In the genomic region with DNA sequence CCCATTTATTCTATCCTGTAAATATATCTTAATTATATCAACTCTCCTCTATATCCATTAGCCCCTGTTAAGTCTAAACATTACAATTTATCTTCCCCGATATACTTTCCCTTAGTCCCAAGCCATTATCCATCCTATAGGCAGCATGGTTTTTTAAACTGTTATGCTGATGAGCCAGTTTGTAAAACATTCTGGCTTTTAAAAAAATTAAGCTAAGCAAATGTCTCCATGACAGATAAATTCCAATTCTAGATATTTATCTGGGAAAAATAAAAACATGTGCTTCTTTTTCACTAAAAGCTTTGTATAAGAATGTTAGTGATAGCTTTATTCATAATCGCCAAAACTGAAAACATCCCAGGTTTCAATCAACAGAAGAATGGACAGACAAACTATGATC, we compare ENCODE assay signal across 20 cellular contexts.
DNase-seq lines count a peak whose midpoint lies in the region; ATAC-seq and TF ChIP-seq lines count a peak whose summit lies in the region.
"Had no signal": no experiment of that assay in that cellular context is flagged by ENCODE, and none has a peak within 500 bp of the region (broad histone marks: within the 10 kb centered on the region; RNA-seq: fewer than 3 reads in every experiment).

No MANE protein-coding gene starts in this region.

- no peak for ATAC-seq in SK-N-SH treated with all-trans-retinoic acid at 6 μM for 48 hours
- no peak for ATAC-seq in right cardiac atrium
- ATAC-seq in HG02885 (IDR thresholded peaks at IDR 0.05; ENCODE audit: poor library complexity, unreplicated experiment) = no peak
- ATAC-seq: CD8-positive, alpha-beta T cell; GM12878 had no signal

- H3K27ac ChIP-seq in right cardiac atrium (ENCODE audit: low read length) = no peak overlapping the region
- H3K27ac ChIP-seq: BLaER1 treated with 17β-estradiol and CSF1 and Interleukin-3, amounts not matched to agents 10 nM and 100 nM; C4-2B had no signal

- DNase-seq in SK-N-DZ (ENCODE audit: low spot score) (peak; percentile 67), right cardiac atrium (no peak), SHP77 treated with DMSO at 0.1 percent for 48 hours (lab: John Stamatoyannopoulos, UW) (no peak)
- DNase-seq: 8988T; ACHN; CD4-positive, alpha-beta T cell; CD8-positive, alpha-beta T cell; COR-L47; DMS 273 treated with DMSO at 0.1 percent for 48 hours; DMS153; DMS53; DMS79; DND-41; EL; GDM1 had no signal

- intact Hi-C loops in right cardiac atrium (cut with DNase I) = no loop called here

- H3K4me3 ChIP-seq in right cardiac atrium (ENCODE audit: low read length) = no peak overlapping the region
- H3K4me3 ChIP-seq: BLaER1 treated with 17β-estradiol and CSF1 and Interleukin-3, amounts not matched to agents 10 nM and 100 nM; GM12878 had no signal

- H3K9me3 ChIP-seq in right cardiac atrium (ENCODE audit: control insufficient read depth, low read length) = no peaks in the 10 kb centered on the region

- WGBS in right cardiac atrium = 88% methylated on average over 2 of the region's 2 CpGs

- H3K4me1 ChIP-seq in right cardiac atrium (ENCODE audit: control insufficient read depth, insufficient read depth, low read length) = no peaks in the 10 kb centered on the region
- H3K4me1 ChIP-seq: BLaER1 treated with 17β-estradiol and CSF1 and Interleukin-3, amounts not matched to agents 10 nM and 100 nM had no signal

- H3K27me3 ChIP-seq in right cardiac atrium (ENCODE audit: control insufficient read depth, insufficient read depth) = no peaks in the 10 kb centered on the region
- H3K27me3 ChIP-seq: BLaER1 treated with 17β-estradiol and CSF1 and Interleukin-3, amounts not matched to agents 10 nM and 100 nM had no signal

TF ChIP-seq in SK-N-SH treated with all-trans-retinoic acid at 6 μM for 48 hours, 23 proteins besides CTCF, POLR2A, EP300 and RAD21:
- TF ChIP-seq ESRRG (CRISPR knock-in tag; IDR thresholded peaks at IDR 0.05) (0 out of 2 replicates have a peak, but pooled peaks have one; percentile 7), ZNF8 (CRISPR knock-in tag; IDR thresholded peaks at IDR 0.05) (0 out of 2 replicates have a peak, but pooled peaks have one; percentile 30), RARB (CRISPR knock-in tag; IDR thresholded peaks at IDR 0.05) (no peak), ISL1 (CRISPR knock-in tag; IDR thresholded peaks at IDR 0.05) (peak; percentile 62), TCF4 (CRISPR knock-in tag; IDR thresholded peaks at IDR 0.05; ENCODE audit: borderline replicate concordance) (peak; percentile 85), CSDC2 (CRISPR knock-in tag; IDR thresholded peaks at IDR 0.05) (no peak)
